ENCODE assay signal across 26 cellular contexts in genomic region chr3:96776818-96777217, GRCh38. TPM values are rescaled to one million over a fixed set of nuclear protein-coding genes. Genes with fewer than 3 reads are reported as not detected.
"Had no signal": no experiment of that assay in that cellular context is flagged by ENCODE, and none has a peak within 500 bp of the region (broad histone marks: within the 10 kb centered on the region; RNA-seq: fewer than 3 reads in every experiment).

No MANE protein-coding gene starts in this region.

- ATAC-seq: activated T-cell treated with anti-CD3 and anti-CD28 coated beads, Interleukin-2, amount 50 U/mL, for 72 hours; body of pancreas; gastroesophageal sphincter; heart right ventricle had no signal

- H3K4me1 ChIP-seq: body of pancreas, esophagus squamous epithelium, gastroesophageal sphincter, heart right ventricle had no signal

- H3K27me3 Mint-ChIP-seq: activated CD4-positive, alpha-beta memory T cell treated with anti-CD3 and anti-CD28 coated beads, Interleukin-2, amount 10 ng/mL, durations not matched to agents 7 days and 5 days; activated CD4-positive, alpha-beta T cell treated with anti-CD3 and anti-CD28 coated beads, Interleukin-2, amount 10 ng/mL, durations not matched to agents 7 days and 5 days; activated naive CD8-positive, alpha-beta T cell; activated T-cell treated with anti-CD3 and anti-CD28 coated beads, Interleukin-2, amount 50 U/mL, for 24 hours had no signal

- DNase-seq: activated CD4-positive, alpha-beta memory T cell treated with anti-CD3 and anti-CD28 coated beads, Interleukin-2, amount 10 ng/mL, durations not matched to agents 7 days and 5 days; activated CD4-positive, alpha-beta T cell treated with anti-CD3 and anti-CD28 coated beads for 1 hour; activated CD4-positive, alpha-beta T cell treated with anti-CD3 and anti-CD28 coated beads for 4 hours; activated CD4-positive, alpha-beta T cell treated with anti-CD3 and anti-CD28 coated beads, Interleukin-2, amount 10 ng/mL, durations not matched to agents 7 days and 5 days; activated CD4-positive, alpha-beta T cell treated with anti-CD3 and anti-CD28 coated beads, Interleukin-2, amount 50 U/mL, for 4 hours; activated CD4-positive, CD25-positive, alpha-beta regulatory T cell; activated CD8-positive, alpha-beta memory T cell treated with anti-CD3 and anti-CD28 coated beads, Interleukin-2, amount 50 U/mL, for 48 hours; activated naive CD4-positive, alpha-beta T cell treated with anti-CD3 and anti-CD28 coated beads for 36 hours; activated T-cell treated with anti-CD3 and anti-CD28 coated beads for 4 hours; activated T-cell treated with anti-CD3 and anti-CD28 coated beads, Interleukin-2, amount 50 U/mL, for 24 hours; activated T-cell treated with anti-CD3 and anti-CD28 coated beads, Interleukin-2, amount 50 U/mL, for 72 hours; amygdala; aorta; body of pancreas; caudate nucleus; effector CD8-positive, alpha-beta T cell; esophagus squamous epithelium; foreskin melanocyte; heart right ventricle; T-helper 2 cell had no signal

- H3K27me3 ChIP-seq: body of pancreas, esophagus squamous epithelium, gastroesophageal sphincter, heart right ventricle had no signal

- H3K27ac Mint-ChIP-seq: activated CD4-positive, alpha-beta memory T cell treated with anti-CD3 and anti-CD28 coated beads, Interleukin-2, amount 10 ng/mL, durations not matched to agents 7 days and 5 days; activated CD4-positive, alpha-beta T cell treated with anti-CD3 and anti-CD28 coated beads, Interleukin-2, amount 10 ng/mL, durations not matched to agents 7 days and 5 days; activated naive CD4-positive, alpha-beta T cell treated with anti-CD3 and anti-CD28 coated beads for 36 hours; activated naive CD8-positive, alpha-beta T cell; activated T-cell treated with anti-CD3 and anti-CD28 coated beads, Interleukin-2, amount 50 U/mL, for 24 hours; activated T-cell treated with anti-CD3 and anti-CD28 coated beads, Interleukin-2, amount 50 U/mL, for 72 hours had no signal

- H3K4me3 ChIP-seq: body of pancreas, esophagus squamous epithelium, gastroesophageal sphincter, heart right ventricle had no signal

- H3K27ac ChIP-seq: body of pancreas, epithelial cell of prostate, esophagus squamous epithelium, gastroesophageal sphincter, heart right ventricle had no signal

- H3K36me3 ChIP-seq: esophagus squamous epithelium, gastroesophageal sphincter, heart right ventricle had no signal

- H3K36me3 Mint-ChIP-seq: activated naive CD8-positive, alpha-beta T cell had no signal

- H3K9me3 ChIP-seq: body of pancreas, esophagus squamous epithelium had no signal

- H3K4me1 Mint-ChIP-seq: activated CD4-positive, alpha-beta memory T cell treated with anti-CD3 and anti-CD28 coated beads, Interleukin-2, amount 10 ng/mL, durations not matched to agents 7 days and 5 days; activated CD4-positive, alpha-beta T cell treated with anti-CD3 and anti-CD28 coated beads, Interleukin-2, amount 10 ng/mL, durations not matched to agents 7 days and 5 days had no signal

- H3K4me3 Mint-ChIP-seq: activated CD4-positive, alpha-beta memory T cell treated with anti-CD3 and anti-CD28 coated beads, Interleukin-2, amount 10 ng/mL, durations not matched to agents 7 days and 5 days; activated CD4-positive, alpha-beta T cell treated with anti-CD3 and anti-CD28 coated beads, Interleukin-2, amount 10 ng/mL, durations not matched to agents 7 days and 5 days; activated naive CD4-positive, alpha-beta T cell treated with anti-CD3 and anti-CD28 coated beads for 36 hours; activated naive CD8-positive, alpha-beta T cell; activated T-cell treated with anti-CD3 and anti-CD28 coated beads, Interleukin-2, amount 50 U/mL, for 24 hours; activated T-cell treated with anti-CD3 and anti-CD28 coated beads, Interleukin-2, amount 50 U/mL, for 72 hours had no signal

RNA-seq across cellular contexts. Expression of gene EPHA6, which starts 37.6 kb away (rescaled TPM):
- total RNA-seq: activated CD4-positive, alpha-beta memory T cell treated with anti-CD3 and anti-CD28 coated beads, Interleukin-2, amount 10 ng/mL, durations not matched to agents 7 days and 5 days; activated CD4-positive, alpha-beta T cell treated with anti-CD3 and anti-CD28 coated beads, Interleukin-2, amount 10 ng/mL, durations not matched to agents 7 days and 5 days; activated naive CD4-positive, alpha-beta T cell treated with anti-CD3 and anti-CD28 coated beads for 36 hours; activated T-cell treated with anti-CD3 and anti-CD28 coated beads, Interleukin-2, amount 50 U/mL, for 72 hours; endothelial cell of umbilical vein; T-helper 1 cell treated with Interleukin-12 subunit alpha and Interleukin-12 subunit beta and Interleukin-4 antibody, amounts not matched to agents 30 ng/mL and 1 ng/mL, for 36 hours had no signal
- polyA plus RNA-seq: endothelial cell of umbilical vein, fibroblast of lung, heart right ventricle had no signal
